In genomic region chr4:25913056-25913850, GRCh38 we compare ENCODE assay signal across 8 cellular contexts. TPM values are rescaled to one million over a fixed set of nuclear protein-coding genes. Genes with fewer than 3 reads are reported as not detected.
DNase-seq lines count a peak whose midpoint lies in the region; ATAC-seq and TF ChIP-seq lines count a peak whose summit lies in the region.

No MANE protein-coding gene starts in this region.

- no peak for TF ChIP-seq POLR2A in upper lobe of left lung (IDR thresholded peaks at IDR 0.05)

- peak in 4 of 5 donors; percentile 3 to 61 (median 34) for DNase-seq in CD8-positive, alpha-beta memory T cell
- DNase-seq in activated CD4-positive, alpha-beta T cell treated with anti-CD3 and anti-CD28 coated beads for 48 hours, result peak; percentile 37
- DNase-seq in endothelial cell (ENCODE audit: low spot score), result peak; percentile 24
- DNase-seq in myocyte (ENCODE audit: low read depth), result peak; percentile 26
- peak; percentile 30 to 85 for DNase-seq in upper lobe of left lung
- no peak for DNase-seq in DMS114 treated with DMSO at 0.1 percent for 48 hours (lab: John Stamatoyannopoulos, UW; ENCODE audit: unreplicated experiment)

- H3K27ac ChIP-seq in CD8-positive, alpha-beta memory T cell (ENCODE audit: low read depth, low read length), result peak overlapping the region; percentile 92
- peak overlapping the region; percentile 90 to 96 (median 92) for H3K27ac ChIP-seq in upper lobe of left lung

- peaks cover 0 to 11% (median 7%) of the 10 kb centered on the region in 3 donors for H3K36me3 Mint-ChIP-seq in CD8-positive, alpha-beta memory T cell
- peaks cover 13% of the 10 kb centered on the region for H3K36me3 Mint-ChIP-seq in endothelial cell (ENCODE audit: low read depth, unreplicated experiment)

- H3K27ac Mint-ChIP-seq in CD8-positive, alpha-beta memory T cell, result peak overlapping the region; percentile 70 to 99 (median 96)
- H3K27ac Mint-ChIP-seq in endothelial cell (ENCODE audit: unreplicated experiment), result peak overlapping the region; percentile 59

- H3K27me3 ChIP-seq in CD8-positive, alpha-beta memory T cell (ENCODE audit: insufficient read depth, low read length, poor library complexity, severe bottlenecking), result no peaks in the 10 kb centered on the region
- H3K27me3 ChIP-seq in upper lobe of left lung, result no peaks in the 10 kb centered on the region

- no peaks in the 10 kb centered on the region for H3K9me3 ChIP-seq in CD8-positive, alpha-beta memory T cell (ENCODE audit: low read length)
- no peaks in the 10 kb centered on the region for H3K9me3 ChIP-seq in upper lobe of left lung

- H3K4me3 ChIP-seq in CD8-positive, alpha-beta memory T cell (ENCODE audit: low read length), result peak overlapping the region; percentile 84
- peak overlapping the region; percentile 49 to 75 (median 70) for H3K4me3 ChIP-seq in upper lobe of left lung

- POLR2A ChIA-PET in CD8-positive, alpha-beta memory T cell (lab: Charles Lee), result interaction anchor here (0.5 to 2.3 kb wide), 11 partner anchors 10 to 949 kb away, joined by 3 to 22 read pairs (median 4); partner anchors contain the start of gene STIM2

- ATAC-seq in GM19452 (IDR thresholded peaks at IDR 0.05; ENCODE audit: unreplicated experiment), result peak; percentile 34
- ATAC-seq in HG03520 (IDR thresholded peaks at IDR 0.05; ENCODE audit: unreplicated experiment), result peak; percentile 12
- ATAC-seq in upper lobe of left lung (ENCODE audit: low FRiP score in 2 of 2), result peak; percentile 7 to 22

- no peaks in the 10 kb centered on the region for H3K36me3 ChIP-seq in CD8-positive, alpha-beta memory T cell (ENCODE audit: insufficient read depth, low read length)
- no peaks in the 10 kb centered on the region for H3K36me3 ChIP-seq in upper lobe of left lung

- H3K27me3 Mint-ChIP-seq in CD8-positive, alpha-beta memory T cell, result no peaks in the 10 kb centered on the region
- peaks cover 16% of the 10 kb centered on the region for H3K27me3 Mint-ChIP-seq in endothelial cell (ENCODE audit: unreplicated experiment)

- H3K4me3 Mint-ChIP-seq in CD8-positive, alpha-beta memory T cell, result peak overlapping the region; percentile 93 to 99 (median 97)
- peak overlapping the region; percentile 94 for H3K4me3 Mint-ChIP-seq in endothelial cell (ENCODE audit: unreplicated experiment)

- peaks cover 18 to 30% (median 21%) of the 10 kb centered on the region in 3 donors for H3K4me1 Mint-ChIP-seq in CD8-positive, alpha-beta memory T cell
- H3K4me1 Mint-ChIP-seq in endothelial cell (ENCODE audit: unreplicated experiment), result peaks cover 16% of the 10 kb centered on the region

- H3K4me1 ChIP-seq in CD8-positive, alpha-beta memory T cell (ENCODE audit: insufficient read depth, low read length), result peaks cover 19% of the 10 kb centered on the region
- H3K4me1 ChIP-seq in upper lobe of left lung, result peaks cover 10 to 22% (median 17%) of the 10 kb centered on the region in 4 donors

- H3K9me3 Mint-ChIP-seq in CD8-positive, alpha-beta memory T cell, result no peaks in the 10 kb centered on the region
- H3K9me3 Mint-ChIP-seq in endothelial cell (ENCODE audit: unreplicated experiment), result no peaks in the 10 kb centered on the region

- WGBS in upper lobe of left lung, 2 donors, result 7 to 9% methylated on average over 26 of the region's 26 CpGs

- CTCF ChIA-PET in CD8-positive, alpha-beta memory T cell (lab: Charles Lee), result interaction anchor here (1.2 to 3.4 kb wide), 3 partner anchors 51 to 58 kb away, joined by 3 to 11 read pairs (median 6); no protein-coding TSS in a partner anchor

- TF ChIP-seq EP300 in upper lobe of left lung (IDR thresholded peaks at IDR 0.05), result no peak

- no peak for TF ChIP-seq CTCF in endothelial cell (IDR thresholded peaks at IDR 0.05; ENCODE audit: unreplicated experiment)
- TF ChIP-seq CTCF in upper lobe of left lung (IDR thresholded peaks at IDR 0.05), result no peak

RNA-seq across cellular contexts. Expression of gene SMIM20, which starts 0.8 kb away (rescaled TPM):
- 10 to 100 TPM; 25.1 to 28.5 TPM for total RNA-seq in CD8-positive, alpha-beta memory T cell
- 47.3 TPM for polyA plus RNA-seq in CD8-positive, alpha-beta memory T cell
- total RNA-seq in endothelial cell (ENCODE audit: unreplicated experiment), result 22.5 TPM
- 31.7 and 49.7 TPM in 2 replicates for total RNA-seq in myocyte
- polyA plus RNA-seq in myocyte (2012), result 40.4 TPM
- total RNA-seq in upper lobe of left lung, result 10 to 100 TPM in 4 of 6 donors, 1 to 10 TPM in 2; 7.5 to 33.4 (median 20.8) TPM

RNA-seq across cellular contexts. Expression of gene SEL1L3, which starts 50.5 kb away (rescaled TPM):
- 10 to 100 TPM; 36.4 to 46.2 TPM for total RNA-seq in CD8-positive, alpha-beta memory T cell
- 63.7 TPM for polyA plus RNA-seq in CD8-positive, alpha-beta memory T cell
- 91.8 TPM for total RNA-seq in endothelial cell (ENCODE audit: unreplicated experiment)
- 6.8 and 7.9 TPM in 2 replicates for total RNA-seq in myocyte
- polyA plus RNA-seq in myocyte (2012), result 25.7 TPM
- total RNA-seq in upper lobe of left lung, result 100 to 1,000 TPM in 1 of 6 donors, 10 to 100 TPM in 5; 41.7 to 197 (median 64.7) TPM
